24 cellular contexts compared by ENCODE assay signal in the genomic region with DNA sequence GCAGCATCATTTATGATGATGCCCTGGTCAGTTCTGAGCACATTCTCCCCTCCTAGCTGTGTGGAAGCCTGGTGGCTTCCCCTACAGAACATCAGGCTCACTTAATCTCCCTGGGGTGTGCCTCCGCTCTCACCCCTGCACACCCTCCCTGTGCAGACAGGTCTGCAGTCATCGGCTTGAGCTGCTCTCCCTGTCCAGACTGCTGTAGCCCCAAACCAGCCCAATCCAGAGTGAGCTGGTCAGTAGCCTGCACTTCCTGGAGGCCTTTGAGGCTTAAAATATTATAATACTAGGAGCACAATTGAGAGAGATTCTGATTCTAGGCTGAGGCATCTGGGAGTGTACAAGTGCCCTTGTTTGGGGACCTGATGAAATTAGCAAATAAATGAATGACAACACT.
A peak's percentile ranks its signal among the peaks of the same experiment; 100 is the strongest.
DNase-seq lines count a peak whose midpoint lies in the region; ATAC-seq and TF ChIP-seq lines count a peak whose summit lies in the region.
"Had no signal": no experiment of that assay in that cellular context is flagged by ENCODE, and none has a peak within 500 bp of the region (broad histone marks: within the 10 kb centered on the region; RNA-seq: fewer than 3 reads in every experiment).

No MANE protein-coding gene starts in this region.

- H3K4me3 ChIP-seq in esophagus squamous epithelium, result no peak overlapping the region
- H3K4me3 ChIP-seq in neural progenitor cell, result no peak overlapping the region
- H3K4me3 ChIP-seq in upper lobe of right lung, result no peak overlapping the region
- H3K4me3 ChIP-seq: A549, ovary, SK-N-MC had no signal

- intact Hi-C loops in left ventricle myocardium superior (cut with micrococcal nuclease), result no loop called here
- intact Hi-C loops in cardiac septum (cut with DNase I), result no loop called here
- intact Hi-C loops in esophagus squamous epithelium (cut with DNase I), result no loop called here
- intact Hi-C loops in upper lobe of right lung (cut with DNase I), result no loop called here

- no peaks in the 10 kb centered on the region for H3K9me3 Mint-ChIP-seq in neural progenitor cell
- H3K9me3 Mint-ChIP-seq: activated CD4-positive, alpha-beta T cell treated with anti-CD3 and anti-CD28 coated beads, Interleukin-2, amount 10 ng/mL, durations not matched to agents 7 days and 5 days; activated naive CD4-positive, alpha-beta T cell treated with anti-CD3 and anti-CD28 coated beads for 36 hours; naive thymus-derived CD8-positive, alpha-beta T cell had no signal

- no peak overlapping the region for H3K9ac ChIP-seq in neural progenitor cell

- no peaks in the 10 kb centered on the region for H3K36me3 Mint-ChIP-seq in neural progenitor cell

- peaks cover 3% of the 10 kb centered on the region for H4K20me1 ChIP-seq in neural progenitor cell (ENCODE audit: low read depth)

- no peaks in the 10 kb centered on the region for H3K79me2 ChIP-seq in neural progenitor cell (ENCODE audit: low read depth)

- TF ChIP-seq CTCF in esophagus squamous epithelium (IDR thresholded peaks at IDR 0.05) (no peak), neural progenitor cell (IDR thresholded peaks at IDR 0.05) (no peak), upper lobe of right lung (IDR thresholded peaks at IDR 0.05) (no peak)

- H3K9me3 ChIP-seq in esophagus squamous epithelium, result no peaks in the 10 kb centered on the region
- no peaks in the 10 kb centered on the region for H3K9me3 ChIP-seq in neural progenitor cell (ENCODE audit: low read depth)
- H3K9me3 ChIP-seq in upper lobe of right lung, result no peaks in the 10 kb centered on the region
- H3K9me3 ChIP-seq: A549, BE2C, ovary had no signal

- ATAC-seq in left ventricle myocardium superior (peak; percentile 9), upper lobe of right lung (peak; percentile 31)
- ATAC-seq: naive thymus-derived CD8-positive, alpha-beta T cell; T-helper 17 cell had no signal

- H3K4me3 Mint-ChIP-seq in neural progenitor cell, result no peak overlapping the region
- H3K4me3 Mint-ChIP-seq: activated CD4-positive, alpha-beta T cell treated with anti-CD3 and anti-CD28 coated beads, Interleukin-2, amount 10 ng/mL, durations not matched to agents 7 days and 5 days; activated naive CD4-positive, alpha-beta T cell treated with anti-CD3 and anti-CD28 coated beads for 36 hours; naive thymus-derived CD8-positive, alpha-beta T cell; T-helper 17 cell had no signal

- peaks cover 8% of the 10 kb centered on the region for H3K27me3 Mint-ChIP-seq in neural progenitor cell (ENCODE audit: insufficient read depth, low read depth)
- H3K27me3 Mint-ChIP-seq: activated CD4-positive, alpha-beta T cell treated with anti-CD3 and anti-CD28 coated beads, Interleukin-2, amount 10 ng/mL, durations not matched to agents 7 days and 5 days; naive thymus-derived CD8-positive, alpha-beta T cell; T-helper 17 cell had no signal

- no peaks in the 10 kb centered on the region for H3K27me3 ChIP-seq in esophagus squamous epithelium
- H3K27me3 ChIP-seq in neural progenitor cell, result no peaks in the 10 kb centered on the region
- no peaks in the 10 kb centered on the region for H3K27me3 ChIP-seq in upper lobe of right lung
- H3K27me3 ChIP-seq: BE2C, ovary had no signal

- no peaks in the 10 kb centered on the region for H3F3A ChIP-seq in neural progenitor cell (ENCODE audit: low read depth)

- 52% methylated on average over 2 of the region's 2 CpGs; no CpG with 5 or more reads in 1 of the 2 donors for WGBS in esophagus squamous epithelium, 2 donors

- DNase-seq in left ventricle myocardium superior, result no peak
- no peak for DNase-seq in cardiac septum (ENCODE audit: low spot score)
- DNase-seq in esophagus squamous epithelium (lab: John Stamatoyannopoulos, UW), result no peak
- no peak for DNase-seq in neural progenitor cell (ENCODE audit: low spot score)
- DNase-seq in upper lobe of right lung, result no peak
- DNase-seq in dedifferentiated amniotic fluid mesenchymal stem cell (ENCODE audit: extremely low spot score), result no peak
- no peak for DNase-seq in activated CD4-positive, alpha-beta T cell treated with anti-CD3 and anti-CD28 coated beads, Interleukin-2, amount 50 U/mL, for 4 hours
- DNase-seq in activated CD4-positive, alpha-beta T cell treated with anti-CD3 and anti-CD28 coated beads for 4 hours, result no peak
- DNase-seq: activated CD4-positive, alpha-beta T cell treated with anti-CD3 and anti-CD28 coated beads, Interleukin-2, amount 10 ng/mL, durations not matched to agents 7 days and 5 days; activated naive CD4-positive, alpha-beta T cell treated with anti-CD3 and anti-CD28 coated beads for 36 hours; amniotic stem cell; BE2C; cortex of kidney; H7; Karpas-422; mesendoderm; naive thymus-derived CD8-positive, alpha-beta T cell; NCI-H1092; NCI-H526 treated with DMSO at 0.1 percent for 48 hours; ovary; stimulated activated CD4-positive, alpha-beta T cell treated with anti-CD3 and anti-CD28 coated beads, Interleukin-1b, Interleukin-23, amount 100 ng/mL, for 48 hours; T-helper 17 cell had no signal

- TF ChIP-seq POLR2A in esophagus squamous epithelium (IDR thresholded peaks at IDR 0.05), result no peak

- H3K4me1 ChIP-seq in esophagus squamous epithelium (peaks cover 16 to 65% (median 26%) of the 10 kb centered on the region in 3 donors), neural progenitor cell (peaks cover 3% of the 10 kb centered on the region), upper lobe of right lung (no peaks in the 10 kb centered on the region)

- peaks cover 16% of the 10 kb centered on the region for H3K4me1 Mint-ChIP-seq in neural progenitor cell
- H3K4me1 Mint-ChIP-seq: activated CD4-positive, alpha-beta T cell treated with anti-CD3 and anti-CD28 coated beads, Interleukin-2, amount 10 ng/mL, durations not matched to agents 7 days and 5 days had no signal

- H3K27ac Mint-ChIP-seq in neural progenitor cell, result peak overlapping the region; percentile 69
- H3K27ac Mint-ChIP-seq: activated CD4-positive, alpha-beta T cell treated with anti-CD3 and anti-CD28 coated beads, Interleukin-2, amount 10 ng/mL, durations not matched to agents 7 days and 5 days; activated naive CD4-positive, alpha-beta T cell treated with anti-CD3 and anti-CD28 coated beads for 36 hours; naive thymus-derived CD8-positive, alpha-beta T cell had no signal

- H3K36me3 ChIP-seq in esophagus squamous epithelium (peaks cover 0 to 6% (median 0%) of the 10 kb centered on the region in 3 donors), neural progenitor cell (no peaks in the 10 kb centered on the region), upper lobe of right lung (no peaks in the 10 kb centered on the region)
- H3K36me3 ChIP-seq: BE2C, ovary had no signal

- no peak overlapping the region for H3K4me2 ChIP-seq in neural progenitor cell
- H3K4me2 ChIP-seq: A549 had no signal

- H3K27ac ChIP-seq in esophagus squamous epithelium (peak overlapping the region; percentile 12 to 71 (median 44)), neural progenitor cell (no peak overlapping the region), upper lobe of right lung (no peak overlapping the region)
- H3K27ac ChIP-seq: ovary, SK-N-MC had no signal

- H2AFZ ChIP-seq in neural progenitor cell (replicated peaks), result no peak overlapping the region

Comparison
In these comparisons a context has a peak if more than half of its experiments do, and no peak if none do; other contexts are left out.
1. H3K27ac ChIP-seq: peak in esophagus squamous epithelium (4 of 4); none in neural progenitor cell (single experiment) and upper lobe of right lung (single experiment).